1 cellular context compared by ENCODE assay signal in the genomic region with DNA sequence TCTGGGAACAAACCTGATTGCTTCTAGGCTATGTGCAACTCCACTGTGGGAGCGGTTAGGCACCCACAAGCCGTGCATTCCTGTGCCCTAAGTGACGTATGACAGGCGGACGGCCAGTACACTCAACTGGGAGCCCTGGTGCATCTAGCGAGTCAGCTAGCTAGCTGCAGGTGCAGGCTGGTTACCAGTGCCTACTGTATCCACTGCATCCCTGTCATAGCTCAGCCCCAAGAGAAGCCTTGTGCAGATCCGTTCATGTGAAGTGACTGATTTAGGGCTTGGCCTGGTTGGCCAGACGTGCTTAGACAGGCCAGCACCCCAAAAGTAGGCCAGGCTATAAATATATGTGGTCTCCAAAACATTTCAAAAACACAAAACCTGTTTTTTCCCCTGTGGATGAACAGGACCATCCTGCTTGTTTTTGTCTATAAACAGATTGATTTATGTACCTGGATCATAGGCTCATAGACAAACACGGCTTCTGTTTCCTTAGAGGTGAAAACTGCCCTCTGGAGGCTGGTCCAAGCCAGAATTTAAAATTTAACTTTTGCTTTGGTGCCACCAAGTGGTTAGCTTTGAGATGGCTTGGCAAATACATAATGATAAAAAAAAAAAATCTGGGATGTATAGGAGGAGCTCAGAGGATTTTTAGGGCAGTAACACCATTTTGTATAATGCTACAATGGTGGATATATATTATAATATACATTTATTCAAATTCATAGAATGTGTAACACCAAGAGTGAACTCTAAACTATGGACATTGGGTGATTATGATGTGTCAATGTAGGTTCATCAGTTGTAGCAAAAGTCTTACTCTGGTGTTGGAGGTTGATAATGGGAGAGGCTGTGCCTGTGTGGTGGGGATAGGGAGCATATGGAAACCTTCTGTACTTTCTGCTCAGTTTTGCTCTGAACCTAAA.
TF ChIP-seq lines count a peak whose summit lies in the region.

No MANE protein-coding gene starts in this region.

TF ChIP-seq in WTC11, 78 proteins besides CTCF, POLR2A, EP300 and RAD21 (continued from another document):
- TF ChIP-seq GTF2I (CRISPR knock-in tag; conservative IDR thresholded peaks at IDR 0.05) (no peak), KAT7 (CRISPR knock-in tag; IDR thresholded peaks at IDR 0.05; ENCODE audit: borderline replicate concordance) (no peak)
- TF ChIP-seq, protein P1, sequence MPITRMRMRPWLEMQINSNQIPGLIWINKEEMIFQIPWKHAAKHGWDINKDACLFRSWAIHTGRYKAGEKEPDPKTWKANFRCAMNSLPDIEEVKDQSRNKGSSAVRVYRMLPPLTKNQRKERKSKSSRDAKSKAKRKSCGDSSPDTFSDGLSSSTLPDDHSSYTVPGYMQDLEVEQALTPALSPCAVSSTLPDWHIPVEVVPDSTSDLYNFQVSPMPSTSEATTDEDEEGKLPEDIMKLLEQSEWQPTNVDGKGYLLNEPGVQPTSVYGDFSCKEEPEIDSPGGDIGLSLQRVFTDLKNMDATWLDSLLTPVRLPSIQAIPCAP (CRISPR knock-in tag; IDR thresholded peaks at IDR 0.05): no peak
- TF ChIP-seq, protein P2, sequence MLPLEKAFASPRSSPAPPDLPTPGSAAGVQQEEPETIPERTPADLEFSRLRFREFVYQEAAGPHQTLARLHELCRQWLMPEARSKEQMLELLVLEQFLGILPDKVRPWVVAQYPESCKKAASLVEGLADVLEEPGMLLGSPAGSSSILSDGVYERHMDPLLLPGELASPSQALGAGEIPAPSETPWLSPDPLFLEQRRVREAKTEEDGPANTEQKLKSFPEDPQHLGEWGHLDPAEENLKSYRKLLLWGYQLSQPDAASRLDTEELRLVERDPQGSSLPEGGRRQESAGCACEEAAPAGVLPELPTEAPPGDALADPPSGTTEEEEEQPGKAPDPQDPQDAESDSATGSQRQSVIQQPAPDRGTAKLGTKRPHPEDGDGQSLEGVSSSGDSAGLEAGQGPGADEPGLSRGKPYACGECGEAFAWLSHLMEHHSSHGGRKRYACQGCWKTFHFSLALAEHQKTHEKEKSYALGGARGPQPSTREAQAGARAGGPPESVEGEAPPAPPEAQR (CRISPR knock-in tag; IDR thresholded peaks at IDR 0.05): no peak
